18 cellular contexts compared by ENCODE assay signal in genomic region chr21:37241426-37241825, GRCh38.
"Had no signal": no experiment of that assay in that cellular context is flagged by ENCODE, and none has a peak within 500 bp of the region (broad histone marks: within the 10 kb centered on the region; RNA-seq: fewer than 3 reads in every experiment).

No MANE protein-coding gene starts in this region.

- H3K27ac Mint-ChIP-seq: memory B cell had no signal

- DNase-seq: activated CD4-positive, CD25-positive, alpha-beta regulatory T cell treated with anti-CD3 and anti-CD28 coated beads, Interleukin-2, amount 50 U/mL, for 72 hours; activated naive CD4-positive, alpha-beta T cell; activated T-cell treated with anti-CD3 and anti-CD28 coated beads, Interleukin-2, amount 50 U/mL, for 4 hours; cortex of kidney; mucosa of descending colon; naive B cell; ovary; psoas muscle; right cardiac atrium; stimulated activated CD4-positive, alpha-beta T cell treated with anti-CD3 and anti-CD28 coated beads, Interleukin-2, amount 100 ng/mL, for 24 hours; stomach; T-cell; trophoblast cell had no signal

- H3K4me3 Mint-ChIP-seq: activated T-cell treated with anti-CD3 and anti-CD28 coated beads, Interleukin-2, amount 50 U/mL, for 4 hours; memory B cell; naive B cell; T-cell had no signal

- H3K9me3 ChIP-seq: ascending aorta, mucosa of descending colon, ovary, psoas muscle, stomach, vagina had no signal

- ATAC-seq: activated T-cell treated with anti-CD3 and anti-CD28 coated beads, Interleukin-2, amount 50 U/mL, for 4 hours; esophagus mucosa; mucosa of descending colon; right cardiac atrium; SK-N-SH treated with all-trans-retinoic acid at 6 μM for 48 hours; T-cell had no signal

- H3K9me3 Mint-ChIP-seq: activated T-cell treated with anti-CD3 and anti-CD28 coated beads, Interleukin-2, amount 50 U/mL, for 4 hours; memory B cell; naive B cell; T-cell had no signal

- H3K27me3 Mint-ChIP-seq: memory B cell, naive B cell, T-cell had no signal
